1 cellular context compared by ENCODE assay signal in genomic region chrX:110373310-110373709, GRCh38.
TF ChIP-seq lines count a peak whose summit lies in the region.

No MANE protein-coding gene starts in this region.

TF ChIP-seq in K562, 482 proteins besides CTCF, POLR2A, EP300 and RAD21 (continued from another document and continues in another):
- TF ChIP-seq ZNF512 (tag; IDR thresholded peaks at IDR 0.05) (no peak), SMARCE1 (IDR thresholded peaks at IDR 0.05) (0 out of 2 replicates have a peak, but pooled peaks have one; percentile 36), HMBOX1 (IDR thresholded peaks at IDR 0.05) (0 out of 2 replicates have a peak, but pooled peaks have one; percentile 27), DPF2 (IDR thresholded peaks at IDR 0.05) (peak; percentile 78), LARP7 (IDR thresholded peaks at IDR 0.05) (no peak), ZNF121 (CRISPR knock-in tag; conservative IDR thresholded peaks at IDR 0.05) (no peak), RFX1 (IDR thresholded peaks at IDR 0.05) (no peak), TAL1 (IDR thresholded peaks at IDR 0.05) (peak; percentile 61), ZBTB17 (CRISPR knock-in tag; IDR thresholded peaks at IDR 0.05) (no peak), NCOR1 (IDR thresholded peaks at IDR 0.05) (peak; percentile 49), FOXP1 (CRISPR knock-in tag; IDR thresholded peaks at IDR 0.05) (no peak), YY1 (IDR thresholded peaks at IDR 0.05; ENCODE audit: borderline replicate concordance in 1 of 3, control insufficient read depth in 1 of 3, extremely low read depth in 1 of 3, insufficient read depth in 3 of 3, insufficient read length in 1 of 3, insufficient replicate concordance in 2 of 3, low read depth in 1 of 3, low read length in 2 of 3) (peak in 1 of 3 experiments; percentile 17), ZNF224 (CRISPR knock-in tag; IDR thresholded peaks at IDR 0.05) (no peak), KLF16 (IDR thresholded peaks at IDR 0.05) (peak; percentile 19; the same call in 1 of the 2 replicates), LEF1 (IDR thresholded peaks at IDR 0.05) (peak; percentile 46; the same call in 1 of the 2 replicates), PBX2 (CRISPR knock-in tag; IDR thresholded peaks at IDR 0.05; ENCODE audit: low read depth) (no peak), PBX2 (tag; conservative IDR thresholded peaks at IDR 0.05; ENCODE audit: low read depth) (no peak), TCF15 (CRISPR knock-in tag; IDR thresholded peaks at IDR 0.05) (no peak), TEAD4 (IDR thresholded peaks at IDR 0.05; ENCODE audit: low read length) (peak; percentile 64), TEAD4 (CRISPR knock-in tag; IDR thresholded peaks at IDR 0.05; ENCODE audit: borderline replicate concordance) (no peak), ZNF592 (IDR thresholded peaks at IDR 0.05) (peak; percentile 82), ATF2 (CRISPR knock-in tag; IDR thresholded peaks at IDR 0.05) (no peak), ARID1B (IDR thresholded peaks at IDR 0.05) (peak; percentile 80), RFX5 (IDR thresholded peaks at IDR 0.05; ENCODE audit: low read depth, low read length) (no peak), ZFX (CRISPR knock-in tag; IDR thresholded peaks at IDR 0.05) (no peak), MXI1 (IDR thresholded peaks at IDR 0.05; ENCODE audit: low read depth, low read length) (no peak), HDAC2 (IDR thresholded peaks at IDR 0.05) (0 out of 2 replicates have a peak, but pooled peaks have one; percentile 29), MGA (IDR thresholded peaks at IDR 0.05) (peak; percentile 72), ZFP91 (CRISPR knock-in tag; IDR thresholded peaks at IDR 0.05) (no peak)
